23 cellular contexts compared by ENCODE assay signal in the genomic region with DNA sequence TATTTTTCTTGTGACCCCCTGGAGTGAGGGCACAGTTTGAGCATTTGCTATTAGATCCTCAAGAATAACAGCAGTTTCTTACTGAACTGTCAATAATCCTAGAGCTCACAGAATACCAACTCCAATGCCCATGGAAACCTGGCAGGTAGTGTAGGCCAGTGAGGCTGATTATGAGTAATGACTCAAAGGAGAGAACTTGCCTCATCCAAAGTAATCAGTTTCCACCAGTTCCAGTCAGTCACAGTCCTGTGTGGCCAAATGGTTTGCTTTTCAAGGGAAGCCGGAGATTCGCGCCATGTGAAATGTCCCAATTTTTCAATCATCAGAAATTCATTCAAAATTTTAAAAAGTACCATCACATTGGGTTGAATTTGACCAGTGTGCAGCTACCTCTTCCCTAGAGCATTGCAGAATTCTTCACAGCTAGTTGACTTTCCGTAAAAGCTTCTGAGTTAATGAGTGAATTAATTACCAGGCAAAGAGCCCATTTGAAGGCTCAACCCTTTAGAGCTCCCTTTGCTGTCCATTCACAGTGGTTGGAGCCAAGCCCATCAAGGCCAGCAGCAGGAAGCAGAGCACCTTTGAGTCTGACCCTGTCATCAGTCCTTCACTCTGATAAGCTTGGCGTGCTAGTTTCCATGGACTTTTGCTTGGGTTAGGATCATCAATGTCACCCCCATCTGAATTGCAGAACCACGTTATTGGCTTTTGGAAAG.
A peak's percentile ranks its signal among the peaks of the same experiment; 100 is the strongest.
DNase-seq lines count a peak whose midpoint lies in the region; ATAC-seq, FAIRE-seq and TF ChIP-seq lines count a peak whose summit lies in the region.
"Had no signal": no experiment of that assay in that cellular context is flagged by ENCODE, and none has a peak within 500 bp of the region (broad histone marks: within the 10 kb centered on the region; RNA-seq: fewer than 3 reads in every experiment).

No MANE protein-coding gene starts in this region.

- TF ChIP-seq RAD21 in K562 (CRISPR knock-in tag; conservative IDR thresholded peaks at IDR 0.05 in 1 of 2, IDR thresholded peaks at IDR 0.05 in 1 of 2) = no peak

- H3K9ac ChIP-seq in K562 (ENCODE audit: insufficient read depth in 1 of 2, low read depth in 2 of 2, low read length in 2 of 2) = no peak overlapping the region

- in situ Hi-C loops in K562 (cut with MboI) = no loop called here

- POLR2A ChIA-PET in K562 (lab: Yijun Ruan, JAX) = interaction anchor here (0.5 to 2.8 kb wide), 2 partner anchors 10 to 330 kb away, joined by 4 to 9 read pairs; no protein-coding TSS in a partner anchor

- BruUV-seq in K562 (replicated peaks; lab: Mats Ljungman, UMichigan) = TSS peak; percentile 8

- peaks cover 35% of the 10 kb centered on the region for H3K36me3 ChIP-seq in K562 (ENCODE audit: control insufficient read depth, insufficient read depth, low read length)
- no peaks in the 10 kb centered on the region for H3K36me3 ChIP-seq in pancreas
- H3K36me3 ChIP-seq in esophagus squamous epithelium = no peaks in the 10 kb centered on the region

- TF ChIP-seq CTCF in K562 (IDR thresholded peaks at IDR 0.05 in 2 of 3, conservative IDR thresholded peaks at IDR 0.05 in 1 of 3; ENCODE audit: insufficient read depth in 2 of 3, low read depth in 1 of 3, low read length in 3 of 3) (no peak), epithelial cell of proximal tubule (conservative IDR thresholded peaks at IDR 0.05; ENCODE audit: low read depth, low read length) (no peak), pancreas (IDR thresholded peaks at IDR 0.05) (no peak), esophagus squamous epithelium (IDR thresholded peaks at IDR 0.05) (no peak)

- peaks cover 4 to 13% of the 10 kb centered on the region in 2 experiments; a peak in 3 of 5 replicates for H3K4me1 ChIP-seq in K562 (replicated peaks in 1 of 2; ENCODE audit: control insufficient read depth in 2 of 2, insufficient read depth in 2 of 2, low read length in 2 of 2)
- H3K4me1 ChIP-seq in pancreas = peaks cover 4 to 15% (median 9%) of the 10 kb centered on the region in 3 donors
- H3K4me1 ChIP-seq in esophagus squamous epithelium = peaks cover 0 to 41% (median 6%) of the 10 kb centered on the region in 3 donors
- H3K4me1 ChIP-seq: Caco-2 had no signal

- H3K27me3 ChIP-seq in K562 (ENCODE audit: control insufficient read depth in 2 of 2, insufficient read depth in 2 of 2, low read length in 2 of 2) (no peaks in the 10 kb centered on the region), pancreas (no peaks in the 10 kb centered on the region), esophagus squamous epithelium (no peaks in the 10 kb centered on the region)

- H3K4me2 ChIP-seq in K562 (ENCODE audit: insufficient read depth, low read length) = no peak overlapping the region
- H3K4me2 ChIP-seq: A549, GM23338 had no signal

- H3K4me3 ChIP-seq in K562 (no peak overlapping the region), epithelial cell of proximal tubule (ENCODE audit: low read depth, low read length) (no peak overlapping the region), pancreas (no peak overlapping the region), esophagus squamous epithelium (no peak overlapping the region)
- H3K4me3 ChIP-seq: A549, GM23338 had no signal

- WGBS in K562 (ENCODE audit: insufficient coverage, low coverage, missing lambda C conversion rate) = 87% methylated on average over 6 of the region's 6 CpGs
- 57 to 65% methylated on average over 6 of the region's 6 CpGs for WGBS in pancreas, 2 donors
- WGBS in esophagus squamous epithelium, 2 donors = 88 to 90% methylated on average over 6 of the region's 6 CpGs

- CTCF ChIA-PET in K562 (lab: Yijun Ruan, JAX; ENCODE audit: low intra/inter-chr PET ratio) = no interaction called here

- peaks cover 2% of the 10 kb centered on the region; the same call in 2 of the 3 replicates for H3K79me2 ChIP-seq in K562 (ENCODE audit: control insufficient read depth, insufficient read depth, low read length)

- TF ChIP-seq POLR2A in K562 (conservative IDR thresholded peaks at IDR 0.05) = no peak
- no peak for TF ChIP-seq POLR2A in esophagus squamous epithelium (IDR thresholded peaks at IDR 0.05)

- intact Hi-C loops in K562 (cut with micrococcal nuclease) (no loop called here), pancreas (cut with DNase I) (no loop called here), esophagus squamous epithelium (cut with DNase I) (no loop called here)

- peaks cover 16% of the 10 kb centered on the region; the same call in 1 of the 2 replicates for H4K20me1 ChIP-seq in K562 (replicated peaks; ENCODE audit: control insufficient read depth, insufficient read depth, low read length)

- FAIRE-seq in K562 (lab: Jason Lieb, UNC) = no peak
- no peak for FAIRE-seq in pancreas (lab: Jason Lieb, UNC)
- FAIRE-seq: A549, D721Med, GM12892, GM18507, H54 had no signal

- no peak for TF ChIP-seq EP300 in K562 (IDR thresholded peaks at IDR 0.05; ENCODE audit: low read length)

- no peak for ATAC-seq in K562
- peak; percentile 62 to 79 (median 73) for ATAC-seq in pancreas
- ATAC-seq in HG03135 (IDR thresholded peaks at IDR 0.05; ENCODE audit: unreplicated experiment) = no peak
- ATAC-seq: A549, GM23338 had no signal

- H3K9me3 ChIP-seq in K562 (replicated peaks; ENCODE audit: control insufficient read depth, insufficient read depth, low read depth, low read length) (no peaks in the 10 kb centered on the region), pancreas (no peaks in the 10 kb centered on the region), esophagus squamous epithelium (no peaks in the 10 kb centered on the region)
- H3K9me3 ChIP-seq: A549, Caco-2 had no signal

- H3K27ac ChIP-seq in K562 (ENCODE audit: extremely low read depth, low read depth, low read length) (no peak overlapping the region), pancreas (peak overlapping the region in 2 of 4 donors; percentile 22 to 38), esophagus squamous epithelium (no peak overlapping the region)
- H3K27ac ChIP-seq: 22Rv1, A549, C4-2B, HL-60 had no signal

- no peak overlapping the region for H2AFZ ChIP-seq in K562 (ENCODE audit: low read depth, low read length)
- H2AFZ ChIP-seq: GM23338 had no signal

- no peak for DNase-seq in K562 (ENCODE audit: extremely low read depth in 1 of 4, low spot score in 3 of 4)
- DNase-seq in epithelial cell of proximal tubule (ENCODE audit: low read depth) = peak; percentile 61
- peak; percentile 37 for DNase-seq in left kidney (ENCODE audit: low read depth, low spot score)
- DNase-seq in pancreas = peak in 2 of 6 donors; percentile 23 to 41
- DNase-seq in esophagus squamous epithelium (lab: John Stamatoyannopoulos, UW) = no peak
- DNase-seq in NK-92 (lab: John Stamatoyannopoulos, UW; ENCODE audit: unreplicated experiment) = no peak
- DNase-seq in pons (ENCODE audit: low spot score) = no peak
- DNase-seq: AML-193; Caco-2; CD4-positive, alpha-beta T cell; DMS153; GDM1; HCEC 1CT had no signal

- H3K9me1 ChIP-seq in K562 (ENCODE audit: control insufficient read depth, insufficient read depth, low read length) = peaks cover 5% of the 10 kb centered on the region

TF ChIP-seq in K562, 482 proteins besides CTCF, POLR2A, EP300 and RAD21:
- TF ChIP-seq RBM34 (IDR thresholded peaks at IDR 0.05; ENCODE audit: borderline replicate concordance, insufficient read depth, low read length) (no peak), ZNF274 (IDR thresholded peaks at IDR 0.05; ENCODE audit: borderline replicate concordance, low read depth, low read length) (no peak), FUS (optimal IDR thresholded peaks at IDR 0.05; ENCODE audit: low read depth, low read length) (no peak), POLR2AphosphoS2 (IDR thresholded peaks at IDR 0.05; ENCODE audit: low read length) (0 out of 2 replicates have a peak, but pooled peaks have one; percentile 52), SFPQ (IDR thresholded peaks at IDR 0.05; ENCODE audit: low read depth, low read length) (no peak), MTF1 (CRISPR knock-in tag; IDR thresholded peaks at IDR 0.05; ENCODE audit: borderline replicate concordance) (no peak)
- TF ChIP-seq, protein P1, sequence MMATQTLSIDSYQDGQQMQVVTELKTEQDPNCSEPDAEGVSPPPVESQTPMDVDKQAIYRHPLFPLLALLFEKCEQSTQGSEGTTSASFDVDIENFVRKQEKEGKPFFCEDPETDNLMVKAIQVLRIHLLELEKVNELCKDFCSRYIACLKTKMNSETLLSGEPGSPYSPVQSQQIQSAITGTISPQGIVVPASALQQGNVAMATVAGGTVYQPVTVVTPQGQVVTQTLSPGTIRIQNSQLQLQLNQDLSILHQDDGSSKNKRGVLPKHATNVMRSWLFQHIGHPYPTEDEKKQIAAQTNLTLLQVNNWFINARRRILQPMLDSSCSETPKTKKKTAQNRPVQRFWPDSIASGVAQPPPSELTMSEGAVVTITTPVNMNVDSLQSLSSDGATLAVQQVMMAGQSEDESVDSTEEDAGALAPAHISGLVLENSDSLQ (IDR thresholded peaks at IDR 0.05) = no peak
- TF ChIP-seq, protein P2, sequence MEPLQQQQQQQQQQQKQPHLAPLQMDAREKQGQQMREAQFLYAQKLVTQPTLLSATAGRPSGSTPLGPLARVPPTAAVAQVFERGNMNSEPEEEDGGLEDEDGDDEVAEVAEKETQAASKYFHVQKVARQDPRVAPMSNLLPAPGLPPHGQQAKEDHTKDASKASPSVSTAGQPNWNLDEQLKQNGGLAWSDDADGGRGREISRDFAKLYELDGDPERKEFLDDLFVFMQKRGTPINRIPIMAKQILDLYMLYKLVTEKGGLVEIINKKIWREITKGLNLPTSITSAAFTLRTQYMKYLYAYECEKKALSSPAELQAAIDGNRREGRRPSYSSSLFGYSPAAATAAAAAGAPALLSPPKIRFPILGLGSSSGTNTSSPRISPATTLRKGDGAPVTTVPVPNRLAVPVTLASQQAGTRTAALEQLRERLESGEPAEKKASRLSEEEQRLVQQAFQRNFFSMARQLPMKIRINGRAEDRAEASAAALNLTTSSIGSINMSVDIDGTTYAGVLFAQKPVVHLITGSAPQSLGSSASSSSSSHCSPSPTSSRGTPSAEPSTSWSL (CRISPR knock-in tag; IDR thresholded peaks at IDR 0.05; ENCODE audit: borderline replicate concordance) = no peak

Comparison
In these comparisons a context has a peak if more than half of its experiments do, and no peak if none do; other contexts are left out.
1. ATAC-seq: peak in pancreas (4 of 4); none in K562 (single experiment) and HG03135 (single experiment).
2. DNase-seq: peak in epithelial cell of proximal tubule (single experiment) and left kidney (single experiment); none in K562 (0 of 4), esophagus squamous epithelium (single experiment), NK-92 (single experiment) and pons (single experiment).